ENCODE assay signal across 26 cellular contexts in the genomic region with DNA sequence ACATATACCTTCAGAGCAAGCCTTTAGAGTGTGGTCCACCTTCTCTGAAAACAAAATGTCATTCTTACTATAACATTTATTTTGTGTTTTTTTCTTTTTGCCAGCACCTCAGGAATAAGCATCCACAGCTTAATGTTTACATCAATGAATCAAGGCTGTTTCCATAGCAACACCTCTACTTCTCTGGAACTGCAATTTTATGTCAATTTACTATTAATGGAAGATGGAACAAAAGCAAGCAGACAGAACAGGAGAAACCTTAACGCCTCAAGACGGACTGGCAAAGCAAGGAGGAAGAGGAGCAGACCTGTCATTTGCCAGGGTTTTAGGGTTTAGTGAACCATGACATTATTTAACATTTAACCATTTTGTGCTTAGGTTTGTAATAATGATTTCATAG.
"Had no signal": no experiment of that assay in that cellular context is flagged by ENCODE, and none has a peak within 500 bp of the region (broad histone marks: within the 10 kb centered on the region; RNA-seq: fewer than 3 reads in every experiment).

No MANE protein-coding gene starts in this region.

- H3K9me3 Mint-ChIP-seq: activated CD4-positive, alpha-beta memory T cell treated with anti-CD3 and anti-CD28 coated beads, Interleukin-2, amount 10 ng/mL, durations not matched to agents 7 days and 5 days; activated naive CD4-positive, alpha-beta T cell treated with anti-CD3 and anti-CD28 coated beads for 36 hours; activated T-helper 17 cell treated with anti-CD3 and anti-CD28 coated beads, Interleukin-2, amount 50 U/mL, for 72 hours had no signal

- H3K9me3 ChIP-seq: SK-N-SH had no signal

- H3K36me3 Mint-ChIP-seq: activated naive CD8-positive, alpha-beta T cell had no signal

- H3K4me3 ChIP-seq: cardiac muscle cell had no signal

- H3K27ac ChIP-seq: brain microvascular endothelial cell, cardiac muscle cell, WERI-Rb-1 had no signal

- H3K4me1 Mint-ChIP-seq: activated CD4-positive, alpha-beta memory T cell treated with anti-CD3 and anti-CD28 coated beads, Interleukin-2, amount 10 ng/mL, durations not matched to agents 7 days and 5 days; activated CD4-positive, alpha-beta T cell treated with anti-CD3 and anti-CD28 coated beads for 36 hours; activated T-helper 17 cell treated with anti-CD3 and anti-CD28 coated beads, Interleukin-2, amount 50 U/mL, for 72 hours had no signal

- H3K9ac ChIP-seq: SK-N-SH had no signal

- H3K27me3 ChIP-seq: brain microvascular endothelial cell, cardiac muscle cell had no signal

- H3K36me3 ChIP-seq: brain microvascular endothelial cell, cardiac muscle cell, WERI-Rb-1 had no signal

- H3K27ac Mint-ChIP-seq: activated CD4-positive, alpha-beta memory T cell treated with anti-CD3 and anti-CD28 coated beads, Interleukin-2, amount 10 ng/mL, durations not matched to agents 7 days and 5 days; activated CD4-positive, alpha-beta T cell treated with anti-CD3 and anti-CD28 coated beads for 36 hours; activated naive CD4-positive, alpha-beta T cell treated with anti-CD3 and anti-CD28 coated beads for 36 hours; activated naive CD8-positive, alpha-beta T cell; activated T-helper 17 cell treated with anti-CD3 and anti-CD28 coated beads, Interleukin-2, amount 50 U/mL, for 72 hours had no signal

- H3K4me3 Mint-ChIP-seq: activated CD4-positive, alpha-beta memory T cell treated with anti-CD3 and anti-CD28 coated beads, Interleukin-2, amount 10 ng/mL, durations not matched to agents 7 days and 5 days; activated CD4-positive, alpha-beta T cell treated with anti-CD3 and anti-CD28 coated beads for 36 hours; activated naive CD4-positive, alpha-beta T cell treated with anti-CD3 and anti-CD28 coated beads for 36 hours; activated naive CD8-positive, alpha-beta T cell; activated T-helper 17 cell treated with anti-CD3 and anti-CD28 coated beads, Interleukin-2, amount 50 U/mL, for 72 hours had no signal

- DNase-seq: activated CD4-positive, alpha-beta memory T cell treated with anti-CD3 and anti-CD28 coated beads, Interleukin-2, amount 10 ng/mL, durations not matched to agents 7 days and 5 days; activated CD4-positive, alpha-beta T cell treated with anti-CD3 and anti-CD28 coated beads for 36 hours; activated CD4-positive, alpha-beta T cell treated with anti-CD3 and anti-CD28 coated beads, Interleukin-2, amount 50 U/mL, for 1 hour; activated gamma-delta T cell; activated naive CD4-positive, alpha-beta T cell treated with anti-CD3 and anti-CD28 coated beads for 36 hours; activated T-cell treated with anti-CD3 and anti-CD28 coated beads for 4 hours; activated T-cell treated with anti-CD3 and anti-CD28 coated beads, Interleukin-2, amount 50 U/mL, for 48 hours; amygdala; brain microvascular endothelial cell; cerebellar nuclear complex; Karpas-422; MM.1S; NCI-H1105 treated with DMSO at 0.1 percent for 48 hours; NCI-H1930; NCI-H2107; NCI-H446 treated with DMSO at 0.1 percent for 48 hours; NCI-H524 treated with DMSO at 0.1 percent for 48 hours; NK-92 treated with Interleukin-12 subunit alpha and Interleukin-12 subunit beta, amount 100 ng/mL, for 24 hours; OCI-M1; RPMI8226; SK-N-SH; T-helper 1 cell; WERI-Rb-1 had no signal
